8 cellular contexts compared by ENCODE assay signal in genomic region chr11:67402192-67402839, GRCh38. TPM values are rescaled to one million over a fixed set of nuclear protein-coding genes. Genes with fewer than 3 reads are reported as not detected.
DNase-seq lines count a peak whose midpoint lies in the region; ATAC-seq and TF ChIP-seq lines count a peak whose summit lies in the region.
"Not testable (repeated sequence)": the region's sequence is repeated elsewhere in the genome, so short reads cannot be mapped to it uniquely, and the experiment has no call there.

No MANE protein-coding gene starts in this region.

- not testable (repeated sequence) for H3K27me3 Mint-ChIP-seq in H9 (ENCODE audit: low read depth); activated CD8-positive, alpha-beta T cell treated with anti-CD3 and anti-CD28 coated beads, Interleukin-2, amount 10 ng/mL, durations not matched to agents 7 days and 5 days (ENCODE audit: low read depth)

- peaks cover 12 to 29% (median 29%) of the 10 kb centered on the region in 3 experiments for H3K36me3 Mint-ChIP-seq in H9 (ENCODE audit: insufficient read depth in 1 of 3, low read depth in 3 of 3)
- H3K36me3 Mint-ChIP-seq in activated CD8-positive, alpha-beta T cell treated with anti-CD3 and anti-CD28 coated beads, Interleukin-2, amount 10 ng/mL, durations not matched to agents 7 days and 5 days (ENCODE audit: low read depth): peaks cover 68% of the 10 kb centered on the region

- not testable (repeated sequence) for H3K14ac ChIP-seq in H9 (ENCODE audit: insufficient read depth, low read length)

- H3K27me3 ChIP-seq in A673 (replicated peaks; ENCODE audit: insufficient read depth, low read depth, low read length, poor library complexity); H9 (ENCODE audit: insufficient read depth, low read length); cardiac muscle cell: not testable (repeated sequence)
- peaks cover 0 to 35% of the 10 kb centered on the region in 2 donors for H3K27me3 ChIP-seq in muscle layer of colon (ENCODE audit: control insufficient read depth in 1 of 2, insufficient read depth in 2 of 2, low read length in 2 of 2)

- intact Hi-C loops in A673 (cut with micrococcal nuclease; ENCODE audit: unreplicated experiment): not testable (repeated sequence)

- H3K9ac ChIP-seq in H9 (ENCODE audit: extremely low read depth, insufficient read length, low read length); muscle layer of colon (ENCODE audit: low read length): not testable (repeated sequence)

- H4K20me1 ChIP-seq in H9 (ENCODE audit: control insufficient read depth, insufficient read depth, insufficient read length): not testable (repeated sequence)

- H4K91ac ChIP-seq in H9 (ENCODE audit: insufficient read length, low read depth, low read length): not testable (repeated sequence)

- H3K4me1 Mint-ChIP-seq in H9: peaks cover 12 to 14% of the 10 kb centered on the region in 2 experiments
- H3K4me1 Mint-ChIP-seq in activated CD8-positive, alpha-beta T cell treated with anti-CD3 and anti-CD28 coated beads, Interleukin-2, amount 10 ng/mL, durations not matched to agents 7 days and 5 days (ENCODE audit: low read depth): peaks cover 66% of the 10 kb centered on the region

- H3K27ac ChIP-seq in A673 (ENCODE audit: low read depth, low read length, poor library complexity, severe bottlenecking) (peak overlapping the region; percentile 78), H9 (ENCODE audit: insufficient read length, low read depth, low read length) (peak overlapping the region; percentile 84), cardiac muscle cell (peak overlapping the region; percentile 58), muscle layer of colon (ENCODE audit: low read depth, low read length) (peak overlapping the region; percentile 53), skin epidermis (peak overlapping the region in 20 of 21 experiments; percentile 73 to 99 (median 95))

- H3T11ph ChIP-seq in H9 (ENCODE audit: low read length): not testable (repeated sequence)

- peak overlapping the region; percentile 67 for H3K4me2 ChIP-seq in H9 (ENCODE audit: insufficient read depth, insufficient read length, low read length)

- not testable (repeated sequence) for H3K79me2 ChIP-seq in H9 (ENCODE audit: insufficient read depth, low read length)

- H3K9me3 Mint-ChIP-seq in H9; activated CD8-positive, alpha-beta T cell treated with anti-CD3 and anti-CD28 coated beads, Interleukin-2, amount 10 ng/mL, durations not matched to agents 7 days and 5 days (ENCODE audit: insufficient read depth): not testable (repeated sequence)

- peak overlapping the region; percentile 32 for H3K18ac ChIP-seq in H9 (ENCODE audit: insufficient read length, low read depth, low read length)

- not testable (repeated sequence) for BruUV-seq in A673 (replicated peaks; lab: Mats Ljungman, UMichigan)

- not testable (repeated sequence) for H2BK15ac ChIP-seq in H9 (ENCODE audit: low read depth, low read length)

- not testable (repeated sequence) for DNase-seq in A673 (ENCODE audit: low spot score); H9; cardiac fibroblast (ENCODE audit: low read depth in 2 of 2); cardiac muscle cell (ENCODE audit: low read depth in 1 of 2, low spot score in 1 of 2)
- peak; percentile 27 to 42 for DNase-seq in NOMO-1 (lab: John Stamatoyannopoulos, UW; ENCODE audit: unreplicated experiment in 2 of 2)
- peak; percentile 20 for DNase-seq in activated CD8-positive, alpha-beta T cell treated with anti-CD3 and anti-CD28 coated beads, Interleukin-2, amount 10 ng/mL, durations not matched to agents 7 days and 5 days

- H3K23ac ChIP-seq in H9 (ENCODE audit: insufficient read length, low read depth, low read length): not testable (repeated sequence)

- H2AFZ ChIP-seq in H9 (ENCODE audit: low read length): peak overlapping the region; percentile 97

- H3K36me3 ChIP-seq in A673 (ENCODE audit: insufficient read depth, low read length, poor library complexity, severe bottlenecking): peaks cover 30% of the 10 kb centered on the region
- peaks cover 17% of the 10 kb centered on the region for H3K36me3 ChIP-seq in cardiac muscle cell
- H3K36me3 ChIP-seq in muscle layer of colon (ENCODE audit: insufficient read depth, low read length): peaks cover 22% of the 10 kb centered on the region

- peaks cover 15% of the 10 kb centered on the region for H3K4me1 ChIP-seq in A673 (ENCODE audit: insufficient read depth, low read length, poor library complexity, severe bottlenecking)
- H3K4me1 ChIP-seq in H9 (ENCODE audit: insufficient read depth, low read length): not testable (repeated sequence)
- peaks cover 10% of the 10 kb centered on the region for H3K4me1 ChIP-seq in cardiac muscle cell (ENCODE audit: low read depth)
- H3K4me1 ChIP-seq in muscle layer of colon (ENCODE audit: insufficient read depth, low read length): peaks cover 23% of the 10 kb centered on the region

- H2BK120ac ChIP-seq in H9 (ENCODE audit: low read depth, low read length, poor library complexity, severe bottlenecking): not testable (repeated sequence)

- not testable (repeated sequence) for H2BK20ac ChIP-seq in H9 (ENCODE audit: low read depth, low read length, poor library complexity, severe bottlenecking)

- CTCF ChIA-PET in A673 (lab: Charles Lee): interaction anchor here (0.5 to 1.5 kb wide), 16 partner anchors 10 to 370 kb away, joined by 3 to 18 read pairs (median 5); partner anchors contain the start of genes CDK2AP2, CLCF1 and RAD9A
- CTCF ChIA-PET in activated CD8-positive, alpha-beta T cell treated with anti-CD3 and anti-CD28 coated beads, Interleukin-2, amount 10 ng/mL, durations not matched to agents 7 days and 5 days (lab: Charles Lee): interaction anchor here (0.8 to 5.7 kb wide), 25 partner anchors 11 to 228 kb away, joined by 3 to 73 read pairs (median 5); partner anchors contain the start of genes AIP, CDK2AP2, GSTP1 and NUDT8

- TF ChIP-seq CTCF in A673 (conservative IDR thresholded peaks at IDR 0.05; ENCODE audit: low read depth, low read length); H9 (conservative IDR thresholded peaks at IDR 0.05); cardiac fibroblast (IDR thresholded peaks at IDR 0.05; ENCODE audit: low read depth, low read length); cardiac muscle cell (IDR thresholded peaks at IDR 0.05; ENCODE audit: low read depth, low read length): not testable (repeated sequence)

- H3K79me1 ChIP-seq in H9 (ENCODE audit: insufficient read depth, low read depth, low read length, poor library complexity, severe bottlenecking): not testable (repeated sequence)

- not testable (repeated sequence) for H2AK5ac ChIP-seq in H9 (ENCODE audit: insufficient read length, low read length)

- H3K4me3 Mint-ChIP-seq in H9: peak overlapping the region in 1 of 2 experiments; percentile 61; a peak in 3 of 5 replicates
- H3K4me3 Mint-ChIP-seq in activated CD8-positive, alpha-beta T cell treated with anti-CD3 and anti-CD28 coated beads, Interleukin-2, amount 10 ng/mL, durations not matched to agents 7 days and 5 days: peak overlapping the region; percentile 62

- H4K8ac ChIP-seq in H9 (replicated peaks; ENCODE audit: insufficient read length, low read depth, low read length): not testable (repeated sequence)

- not testable (repeated sequence) for H2BK12ac ChIP-seq in H9 (ENCODE audit: insufficient read length, low read depth, low read length)

- not testable (repeated sequence) for ATAC-seq in activated CD8-positive, alpha-beta T cell treated with anti-CD3 and anti-CD28 coated beads, Interleukin-2, amount 10 ng/mL, durations not matched to agents 7 days and 5 days

- WGBS in H9 (ENCODE audit: extremely low coverage, insufficient read length, low lambda C conversion rate): no CpG with 5 or more reads among the region's 19 CpGs

- H3K4me3 ChIP-seq in A673 (ENCODE audit: low read depth, low read length, poor library complexity, severe bottlenecking) (peak overlapping the region; percentile 7), cardiac fibroblast (replicated peaks in 1 of 2; ENCODE audit: low read depth in 2 of 2, low read length in 2 of 2) (peak overlapping the region; percentile 19 to 39), muscle layer of colon (ENCODE audit: low read depth in 1 of 2, low read length in 2 of 2) (peak overlapping the region; percentile 21 to 66), skin epidermis (peak overlapping the region; percentile 9 to 94 (median 78))
- not testable (repeated sequence) for H3K4me3 ChIP-seq in cardiac muscle cell

- POLR2A ChIA-PET in A673 (lab: Charles Lee; ENCODE audit: low non-redundant PET): interaction anchor here (0.6 to 0.8 kb wide), 3 partner anchors 10 to 100 kb away, joined by 3 to 7 read pairs (median 4); partner anchors contain the start of gene RAD9A
- POLR2A ChIA-PET in activated CD8-positive, alpha-beta T cell treated with anti-CD3 and anti-CD28 coated beads, Interleukin-2, amount 10 ng/mL, durations not matched to agents 7 days and 5 days (lab: Charles Lee): interaction anchor here (0.6 to 6.9 kb wide), 16 partner anchors 10 to 140 kb away, joined by 3 to 109 read pairs (median 7); partner anchors contain the start of genes AIP, CDK2AP2, PITPNM1 and POLD4

- H3K56ac ChIP-seq in H9 (ENCODE audit: insufficient read length, low read depth, low read length): not testable (repeated sequence)

- not testable (repeated sequence) for H4K5ac ChIP-seq in H9 (ENCODE audit: insufficient read length, low read depth, low read length)

- H2BK5ac ChIP-seq in H9 (ENCODE audit: insufficient read length, low read length): not testable (repeated sequence)

- not testable (repeated sequence) for H3K4ac ChIP-seq in H9 (ENCODE audit: low read depth, low read length)

- not testable (repeated sequence) for H3K9me3 ChIP-seq in A673 (ENCODE audit: low read depth, low read length, poor library complexity, severe bottlenecking); H9 (ENCODE audit: control insufficient read depth, low read depth, low read length); cardiac muscle cell (ENCODE audit: low read depth); muscle layer of colon (ENCODE audit: low read length)

- H3K27ac Mint-ChIP-seq in H9: not testable (repeated sequence)
- peak overlapping the region; percentile 93 for H3K27ac Mint-ChIP-seq in activated CD8-positive, alpha-beta T cell treated with anti-CD3 and anti-CD28 coated beads, Interleukin-2, amount 10 ng/mL, durations not matched to agents 7 days and 5 days

- not testable (repeated sequence) for H3K23me2 ChIP-seq in H9 (ENCODE audit: insufficient read length, low read depth, low read length, poor library complexity, severe bottlenecking)

RNA-seq across cellular contexts. Expression of gene PPP1CA, which starts 0.7 kb away (rescaled TPM):
- total RNA-seq in A673 (2021) (239 TPM in 2 replicates), H9 (2021) (205 and 214 TPM in 2 replicates), cardiac muscle cell (142 and 174 TPM in 2 replicates)
- total RNA-seq in activated CD8-positive, alpha-beta T cell treated with anti-CD3 and anti-CD28 coated beads, Interleukin-2, amount 10 ng/mL, durations not matched to agents 7 days and 5 days: 100 to 1,000 TPM; 429 to 434 TPM
- polyA plus RNA-seq in cardiac muscle cell: 179 and 235 TPM in 2 replicates

RNA-seq across cellular contexts. Expression of gene TBC1D10C, which starts 1.6 kb away (rescaled TPM):
- not detected in 2 replicates for total RNA-seq in A673 (2021)
- 0.28 and 0.44 TPM in 2 replicates for total RNA-seq in H9 (2021)
- 100 to 1,000 TPM; 345 to 352 TPM for total RNA-seq in activated CD8-positive, alpha-beta T cell treated with anti-CD3 and anti-CD28 coated beads, Interleukin-2, amount 10 ng/mL, durations not matched to agents 7 days and 5 days
- total RNA-seq in cardiac muscle cell: 0.11 TPM in 1 of 2 replicates, not detected in the other
- 0.23 and 1.2 TPM in 2 replicates for polyA plus RNA-seq in cardiac muscle cell

RNA-seq across cellular contexts. Expression of gene RAD9A, which starts 10.5 kb away (rescaled TPM):
- total RNA-seq in A673 (2021) (43.0 and 55.0 TPM in 2 replicates), H9 (2021) (20.9 and 23.8 TPM in 2 replicates), cardiac muscle cell (24.4 and 27.5 TPM in 2 replicates)
- 10 to 100 TPM; 59.5 to 60.4 TPM for total RNA-seq in activated CD8-positive, alpha-beta T cell treated with anti-CD3 and anti-CD28 coated beads, Interleukin-2, amount 10 ng/mL, durations not matched to agents 7 days and 5 days
- polyA plus RNA-seq in cardiac muscle cell: 22.2 and 25.2 TPM in 2 replicates

RNA-seq across cellular contexts. Expression of gene CARNS1, which starts 13.2 kb away (rescaled TPM):
- total RNA-seq in A673 (2021) (0.13 and 0.28 TPM in 2 replicates), H9 (2021) (0.88 and 1.1 TPM in 2 replicates), cardiac muscle cell (1.4 and 1.6 TPM in 2 replicates)
- total RNA-seq in activated CD8-positive, alpha-beta T cell treated with anti-CD3 and anti-CD28 coated beads, Interleukin-2, amount 10 ng/mL, durations not matched to agents 7 days and 5 days: 1 to 10 TPM; 4.8 to 4.9 TPM
- polyA plus RNA-seq in cardiac muscle cell: 2.1 and 4.8 TPM in 2 replicates

RNA-seq across cellular contexts. Expression of gene RPS6KB2, which starts 26.0 kb away (rescaled TPM):
- total RNA-seq in A673 (2021) (58.8 and 65.0 TPM in 2 replicates), H9 (2021) (46.6 and 51.7 TPM in 2 replicates), cardiac muscle cell (88.0 and 97.0 TPM in 2 replicates)
- 10 to 100 TPM; 64.0 to 66.9 TPM for total RNA-seq in activated CD8-positive, alpha-beta T cell treated with anti-CD3 and anti-CD28 coated beads, Interleukin-2, amount 10 ng/mL, durations not matched to agents 7 days and 5 days
- polyA plus RNA-seq in cardiac muscle cell: 92.5 and 93.8 TPM in 2 replicates

Comparison
In these comparisons a context has a peak if more than half of its experiments do, and no peak if none do; other contexts are left out.
1. RNA of gene TBC1D10C, which starts 1.6 kb away (total RNA-seq): 345 to 352 TPM in activated CD8-positive, alpha-beta T cell treated with anti-CD3 and anti-CD28 coated beads, Interleukin-2, amount 10 ng/mL, durations not matched to agents 7 days and 5 days; 0.28 to 0.44 TPM in H9, not detected in A673 and 0.11 TPM in cardiac muscle cell; every median in the first group is over 100 times any median in the second.
2. Peak in every context shown above with its lines, with median percentiles within 50 percentile points of each other: H3K27ac ChIP-seq.